Comparison of ENCODE assay signal across 1 cellular context in the genomic region with DNA sequence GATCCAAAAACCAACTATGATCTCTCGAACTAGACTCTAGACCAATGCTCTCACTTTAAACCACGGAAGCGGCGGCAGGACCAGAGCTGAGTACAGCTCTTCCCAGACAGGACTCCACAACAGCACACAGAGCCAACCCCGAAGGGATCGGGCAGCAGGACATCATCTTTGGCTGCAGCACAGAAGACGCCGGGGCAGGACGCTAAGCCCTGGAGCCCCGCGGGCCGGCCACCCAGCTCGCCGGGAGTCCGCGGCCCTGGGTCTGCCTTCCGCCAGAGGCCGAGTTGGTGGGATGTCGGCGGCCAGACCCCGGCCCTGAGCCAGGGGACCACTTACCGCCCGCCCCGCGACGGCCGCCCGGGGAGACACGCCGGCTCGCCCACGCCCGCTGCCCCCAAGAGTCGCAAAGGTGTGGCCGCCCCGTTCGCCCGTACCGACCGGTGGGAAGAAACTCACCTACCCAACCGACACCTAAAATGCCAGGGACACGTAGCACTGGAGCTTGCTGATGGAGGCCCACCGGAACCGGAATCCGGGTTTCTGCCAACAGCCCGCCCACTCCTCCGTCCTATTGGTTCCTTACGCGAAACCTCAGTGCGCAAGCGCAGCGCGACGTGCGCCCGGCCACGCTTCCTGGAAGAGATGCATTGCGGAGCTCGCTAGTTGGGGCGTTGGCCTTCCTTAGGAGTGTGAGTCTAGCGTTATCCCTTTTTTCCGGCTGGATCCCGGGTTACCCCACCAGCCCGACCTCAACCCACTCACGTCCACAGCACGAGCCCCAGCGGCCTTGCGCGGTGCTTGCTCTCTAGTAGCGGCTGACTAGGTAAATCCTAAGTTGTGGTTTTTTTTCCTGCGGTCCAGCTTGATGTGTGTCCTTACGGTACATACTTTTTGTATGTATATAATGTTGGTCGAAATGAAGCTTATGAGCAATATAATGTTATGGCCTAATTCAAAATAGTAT.
A peak's percentile ranks its signal among the peaks of the same experiment; 100 is the strongest.
TF ChIP-seq lines count a peak whose summit lies in the region.

A gene (minus strand): TSS at position 510 of the 964 bp plus-strand sequence. CDS start 1,623 bp downstream, outside the sequence.

TF ChIP-seq in K562, 482 proteins besides CTCF, POLR2A, EP300 and RAD21 (continued from another document and continues in another):
- TF ChIP-seq, protein P1, sequence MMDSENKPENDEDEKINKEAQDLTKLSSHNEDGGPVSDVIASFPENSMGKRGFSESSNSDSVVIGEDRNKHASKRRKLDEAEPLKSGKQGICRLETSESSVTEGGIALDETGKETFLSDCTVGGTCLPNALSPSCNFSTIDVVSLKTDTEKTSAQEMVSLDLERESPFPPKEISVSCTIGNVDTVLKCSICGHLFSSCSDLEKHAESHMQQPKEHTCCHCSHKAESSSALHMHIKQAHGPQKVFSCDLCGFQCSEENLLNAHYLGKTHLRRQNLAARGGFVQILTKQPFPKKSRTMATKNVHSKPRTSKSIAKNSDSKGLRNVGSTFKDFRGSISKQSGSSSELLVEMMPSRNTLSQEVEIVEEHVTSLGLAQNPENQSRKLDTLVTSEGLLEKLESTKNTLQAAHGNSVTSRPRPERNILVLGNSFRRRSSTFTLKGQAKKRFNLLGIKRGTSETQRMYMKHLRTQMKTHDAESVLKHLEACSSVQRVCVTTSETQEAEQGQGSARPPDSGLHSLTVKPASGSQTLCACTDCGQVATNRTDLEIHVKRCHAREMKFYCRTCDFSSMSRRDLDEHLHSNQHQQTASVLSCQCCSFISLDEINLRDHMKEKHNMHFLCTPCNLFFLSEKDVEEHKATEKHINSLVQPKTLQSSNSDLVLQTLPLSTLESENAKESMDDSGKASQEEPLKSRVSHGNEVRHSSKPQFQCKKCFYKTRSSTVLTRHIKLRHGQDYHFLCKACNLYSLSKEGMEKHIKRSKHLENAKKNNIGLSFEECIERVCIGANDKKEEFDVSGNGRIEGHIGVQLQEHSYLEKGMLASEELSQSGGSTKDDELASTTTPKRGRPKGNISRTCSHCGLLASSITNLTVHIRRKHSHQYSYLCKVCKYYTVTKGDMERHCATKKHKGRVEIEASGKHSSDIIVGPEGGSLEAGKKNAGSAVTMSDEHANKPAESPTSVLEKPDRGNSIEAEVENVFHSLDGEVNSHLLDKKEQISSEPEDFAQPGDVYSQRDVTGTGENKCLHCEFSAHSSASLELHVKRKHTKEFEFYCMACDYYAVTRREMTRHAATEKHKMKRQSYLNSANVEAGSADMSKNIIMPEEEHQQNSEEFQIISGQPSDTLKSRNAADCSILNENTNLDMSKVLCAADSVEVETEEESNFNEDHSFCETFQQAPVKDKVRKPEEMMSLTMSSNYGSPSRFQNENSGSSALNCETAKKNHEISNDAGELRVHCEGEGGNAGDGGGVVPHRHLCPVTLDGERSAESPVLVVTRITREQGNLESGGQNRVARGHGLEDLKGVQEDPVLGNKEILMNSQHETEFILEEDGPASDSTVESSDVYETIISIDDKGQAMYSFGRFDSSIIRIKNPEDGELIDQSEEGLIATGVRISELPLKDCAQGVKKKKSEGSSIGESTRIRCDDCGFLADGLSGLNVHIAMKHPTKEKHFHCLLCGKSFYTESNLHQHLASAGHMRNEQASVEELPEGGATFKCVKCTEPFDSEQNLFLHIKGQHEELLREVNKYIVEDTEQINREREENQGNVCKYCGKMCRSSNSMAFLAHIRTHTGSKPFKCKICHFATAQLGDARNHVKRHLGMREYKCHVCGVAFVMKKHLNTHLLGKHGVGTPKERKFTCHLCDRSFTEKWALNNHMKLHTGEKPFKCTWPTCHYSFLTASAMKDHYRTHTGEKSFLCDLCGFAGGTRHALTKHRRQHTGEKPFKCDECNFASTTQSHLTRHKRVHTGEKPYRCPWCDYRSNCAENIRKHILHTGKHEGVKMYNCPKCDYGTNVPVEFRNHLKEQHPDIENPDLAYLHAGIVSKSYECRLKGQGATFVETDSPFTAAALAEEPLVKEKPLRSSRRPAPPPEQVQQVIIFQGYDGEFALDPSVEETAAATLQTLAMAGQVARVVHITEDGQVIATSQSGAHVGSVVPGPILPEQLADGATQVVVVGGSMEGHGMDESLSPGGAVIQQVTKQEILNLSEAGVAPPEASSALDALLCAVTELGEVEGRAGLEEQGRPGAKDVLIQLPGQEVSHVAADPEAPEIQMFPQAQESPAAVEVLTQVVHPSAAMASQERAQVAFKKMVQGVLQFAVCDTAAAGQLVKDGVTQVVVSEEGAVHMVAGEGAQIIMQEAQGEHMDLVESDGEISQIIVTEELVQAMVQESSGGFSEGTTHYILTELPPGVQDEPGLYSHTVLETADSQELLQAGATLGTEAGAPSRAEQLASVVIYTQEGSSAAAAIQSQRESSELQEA (IDR thresholded peaks at IDR 0.05; ENCODE audit: low read depth), result no peak
- TF ChIP-seq RUNX1 (IDR thresholded peaks at IDR 0.05; ENCODE audit: low read depth), result no peak
- TF ChIP-seq FUS (optimal IDR thresholded peaks at IDR 0.05; ENCODE audit: low read depth, low read length), result no peak
- TF ChIP-seq PHB2 (IDR thresholded peaks at IDR 0.05; ENCODE audit: low read depth), result no peak
- TF ChIP-seq, protein P2, sequence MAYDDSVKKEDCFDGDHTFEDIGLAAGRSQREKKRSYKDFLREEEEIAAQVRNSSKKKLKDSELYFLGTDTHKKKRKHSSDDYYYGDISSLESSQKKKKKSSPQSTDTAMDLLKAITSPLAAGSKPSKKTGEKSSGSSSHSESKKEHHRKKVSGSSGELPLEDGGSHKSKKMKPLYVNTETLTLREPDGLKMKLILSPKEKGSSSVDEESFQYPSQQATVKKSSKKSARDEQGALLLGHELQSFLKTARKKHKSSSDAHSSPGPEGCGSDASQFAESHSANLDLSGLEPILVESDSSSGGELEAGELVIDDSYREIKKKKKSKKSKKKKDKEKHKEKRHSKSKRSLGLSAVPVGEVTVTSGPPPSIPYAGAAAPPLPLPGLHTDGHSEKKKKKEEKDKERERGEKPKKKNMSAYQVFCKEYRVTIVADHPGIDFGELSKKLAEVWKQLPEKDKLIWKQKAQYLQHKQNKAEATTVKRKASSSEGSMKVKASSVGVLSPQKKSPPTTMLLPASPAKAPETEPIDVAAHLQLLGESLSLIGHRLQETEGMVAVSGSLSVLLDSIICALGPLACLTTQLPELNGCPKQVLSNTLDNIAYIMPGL (CRISPR knock-in tag; IDR thresholded peaks at IDR 0.05), result no peak; the same call in 1 of the 2 replicates
- TF ChIP-seq, protein P3, sequence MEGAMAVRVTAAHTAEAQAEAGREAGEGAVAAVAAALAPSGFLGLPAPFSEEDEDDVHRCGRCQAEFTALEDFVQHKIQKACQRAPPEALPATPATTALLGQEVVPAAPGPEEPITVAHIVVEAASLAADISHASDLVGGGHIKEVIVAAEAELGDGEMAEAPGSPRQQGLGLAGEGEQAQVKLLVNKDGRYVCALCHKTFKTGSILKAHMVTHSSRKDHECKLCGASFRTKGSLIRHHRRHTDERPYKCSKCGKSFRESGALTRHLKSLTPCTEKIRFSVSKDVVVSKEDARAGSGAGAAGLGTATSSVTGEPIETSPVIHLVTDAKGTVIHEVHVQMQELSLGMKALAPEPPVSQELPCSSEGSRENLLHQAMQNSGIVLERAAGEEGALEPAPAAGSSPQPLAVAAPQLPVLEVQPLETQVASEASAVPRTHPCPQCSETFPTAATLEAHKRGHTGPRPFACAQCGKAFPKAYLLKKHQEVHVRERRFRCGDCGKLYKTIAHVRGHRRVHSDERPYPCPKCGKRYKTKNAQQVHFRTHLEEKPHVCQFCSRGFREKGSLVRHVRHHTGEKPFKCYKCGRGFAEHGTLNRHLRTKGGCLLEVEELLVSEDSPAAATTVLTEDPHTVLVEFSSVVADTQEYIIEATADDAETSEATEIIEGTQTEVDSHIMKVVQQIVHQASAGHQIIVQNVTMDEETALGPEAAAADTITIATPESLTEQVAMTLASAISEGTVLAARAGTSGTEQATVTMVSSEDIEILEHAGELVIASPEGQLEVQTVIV (CRISPR knock-in tag; IDR thresholded peaks at IDR 0.05; ENCODE audit: borderline replicate concordance), result no peak
- TF ChIP-seq, protein P4, sequence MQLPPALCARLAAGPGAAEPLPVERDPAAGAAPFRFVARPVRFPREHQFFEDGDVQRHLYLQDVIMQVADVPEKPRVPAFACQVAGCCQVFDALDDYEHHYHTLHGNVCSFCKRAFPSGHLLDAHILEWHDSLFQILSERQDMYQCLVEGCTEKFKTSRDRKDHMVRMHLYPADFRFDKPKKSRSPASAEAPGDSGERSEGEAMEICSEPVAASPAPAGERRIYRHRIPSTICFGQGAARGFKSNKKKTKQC (CRISPR knock-in tag; IDR thresholded peaks at IDR 0.05), result no peak
- TF ChIP-seq MAFF (IDR thresholded peaks at IDR 0.05; ENCODE audit: low read length), result no peak
- TF ChIP-seq, protein P5, sequence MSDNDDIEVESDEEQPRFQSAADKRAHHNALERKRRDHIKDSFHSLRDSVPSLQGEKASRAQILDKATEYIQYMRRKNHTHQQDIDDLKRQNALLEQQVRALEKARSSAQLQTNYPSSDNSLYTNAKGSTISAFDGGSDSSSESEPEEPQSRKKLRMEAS (CRISPR knock-in tag; IDR thresholded peaks at IDR 0.05), result peak; percentile 81
- TF ChIP-seq ZNF253 (CRISPR knock-in tag; conservative IDR thresholded peaks at IDR 0.05), result no peak
- TF ChIP-seq ZNF263 (CRISPR knock-in tag; IDR thresholded peaks at IDR 0.05; ENCODE audit: borderline replicate concordance), result no peak
- no peak for TF ChIP-seq KAT2B (IDR thresholded peaks at IDR 0.05; ENCODE audit: low read depth, low read length)
- TF ChIP-seq ZNF384 (IDR thresholded peaks at IDR 0.05; ENCODE audit: low read depth, low read length), result no peak
- TF ChIP-seq NCOA2 (IDR thresholded peaks at IDR 0.05; ENCODE audit: partially characterized antibody in 2 of 2), result no peak
- no peak for TF ChIP-seq ZNF217 (CRISPR knock-in tag; IDR thresholded peaks at IDR 0.05)
- peak; percentile 96 for TF ChIP-seq GABPA (tag; conservative IDR thresholded peaks at IDR 0.05; ENCODE audit: low read depth)
- TF ChIP-seq ARID1B (IDR thresholded peaks at IDR 0.05), result no peak
- TF ChIP-seq, protein P6, sequence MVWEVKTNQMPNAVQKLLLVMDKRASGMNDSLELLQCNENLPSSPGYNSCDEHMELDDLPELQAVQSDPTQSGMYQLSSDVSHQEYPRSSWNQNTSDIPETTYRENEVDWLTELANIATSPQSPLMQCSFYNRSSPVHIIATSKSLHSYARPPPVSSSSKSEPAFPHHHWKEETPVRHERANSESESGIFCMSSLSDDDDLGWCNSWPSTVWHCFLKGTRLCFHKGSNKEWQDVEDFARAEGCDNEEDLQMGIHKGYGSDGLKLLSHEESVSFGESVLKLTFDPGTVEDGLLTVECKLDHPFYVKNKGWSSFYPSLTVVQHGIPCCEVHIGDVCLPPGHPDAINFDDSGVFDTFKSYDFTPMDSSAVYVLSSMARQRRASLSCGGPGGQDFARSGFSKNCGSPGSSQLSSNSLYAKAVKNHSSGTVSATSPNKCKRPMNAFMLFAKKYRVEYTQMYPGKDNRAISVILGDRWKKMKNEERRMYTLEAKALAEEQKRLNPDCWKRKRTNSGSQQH (CRISPR knock-in tag; IDR thresholded peaks at IDR 0.05), result no peak
- TF ChIP-seq, protein P7, sequence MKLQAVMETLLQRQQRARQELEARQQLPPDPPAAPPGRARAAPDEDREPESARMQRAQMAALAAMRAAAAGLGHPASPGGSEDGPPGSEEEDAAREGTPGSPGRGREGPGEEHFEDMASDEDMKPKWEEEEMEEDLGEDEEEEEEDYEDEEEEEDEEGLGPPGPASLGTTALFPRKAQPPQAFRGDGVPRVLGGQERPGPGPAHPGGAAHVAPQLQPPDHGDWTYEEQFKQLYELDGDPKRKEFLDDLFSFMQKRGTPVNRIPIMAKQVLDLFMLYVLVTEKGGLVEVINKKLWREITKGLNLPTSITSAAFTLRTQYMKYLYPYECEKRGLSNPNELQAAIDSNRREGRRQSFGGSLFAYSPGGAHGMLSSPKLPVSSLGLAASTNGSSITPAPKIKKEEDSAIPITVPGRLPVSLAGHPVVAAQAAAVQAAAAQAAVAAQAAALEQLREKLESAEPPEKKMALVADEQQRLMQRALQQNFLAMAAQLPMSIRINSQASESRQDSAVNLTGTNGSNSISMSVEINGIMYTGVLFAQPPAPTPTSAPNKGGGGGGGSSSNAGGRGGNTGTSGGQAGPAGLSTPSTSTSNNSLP (IDR thresholded peaks at IDR 0.05; ENCODE audit: borderline replicate concordance, low read depth, low read length), result no peak
- TF ChIP-seq, protein P8, sequence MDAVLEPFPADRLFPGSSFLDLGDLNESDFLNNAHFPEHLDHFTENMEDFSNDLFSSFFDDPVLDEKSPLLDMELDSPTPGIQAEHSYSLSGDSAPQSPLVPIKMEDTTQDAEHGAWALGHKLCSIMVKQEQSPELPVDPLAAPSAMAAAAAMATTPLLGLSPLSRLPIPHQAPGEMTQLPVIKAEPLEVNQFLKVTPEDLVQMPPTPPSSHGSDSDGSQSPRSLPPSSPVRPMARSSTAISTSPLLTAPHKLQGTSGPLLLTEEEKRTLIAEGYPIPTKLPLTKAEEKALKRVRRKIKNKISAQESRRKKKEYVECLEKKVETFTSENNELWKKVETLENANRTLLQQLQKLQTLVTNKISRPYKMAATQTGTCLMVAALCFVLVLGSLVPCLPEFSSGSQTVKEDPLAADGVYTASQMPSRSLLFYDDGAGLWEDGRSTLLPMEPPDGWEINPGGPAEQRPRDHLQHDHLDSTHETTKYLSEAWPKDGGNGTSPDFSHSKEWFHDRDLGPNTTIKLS (IDR thresholded peaks at IDR 0.05; ENCODE audit: borderline replicate concordance, low read depth), result peak; percentile 98
- TF ChIP-seq NRF1 (conservative IDR thresholded peaks at IDR 0.05 in 1 of 2, IDR thresholded peaks at IDR 0.05 in 1 of 2), result peak; percentile 98
- TF ChIP-seq, protein P9, sequence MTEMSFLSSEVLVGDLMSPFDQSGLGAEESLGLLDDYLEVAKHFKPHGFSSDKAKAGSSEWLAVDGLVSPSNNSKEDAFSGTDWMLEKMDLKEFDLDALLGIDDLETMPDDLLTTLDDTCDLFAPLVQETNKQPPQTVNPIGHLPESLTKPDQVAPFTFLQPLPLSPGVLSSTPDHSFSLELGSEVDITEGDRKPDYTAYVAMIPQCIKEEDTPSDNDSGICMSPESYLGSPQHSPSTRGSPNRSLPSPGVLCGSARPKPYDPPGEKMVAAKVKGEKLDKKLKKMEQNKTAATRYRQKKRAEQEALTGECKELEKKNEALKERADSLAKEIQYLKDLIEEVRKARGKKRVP (CRISPR knock-in tag; IDR thresholded peaks at IDR 0.05), result no peak
- TF ChIP-seq, protein P10, sequence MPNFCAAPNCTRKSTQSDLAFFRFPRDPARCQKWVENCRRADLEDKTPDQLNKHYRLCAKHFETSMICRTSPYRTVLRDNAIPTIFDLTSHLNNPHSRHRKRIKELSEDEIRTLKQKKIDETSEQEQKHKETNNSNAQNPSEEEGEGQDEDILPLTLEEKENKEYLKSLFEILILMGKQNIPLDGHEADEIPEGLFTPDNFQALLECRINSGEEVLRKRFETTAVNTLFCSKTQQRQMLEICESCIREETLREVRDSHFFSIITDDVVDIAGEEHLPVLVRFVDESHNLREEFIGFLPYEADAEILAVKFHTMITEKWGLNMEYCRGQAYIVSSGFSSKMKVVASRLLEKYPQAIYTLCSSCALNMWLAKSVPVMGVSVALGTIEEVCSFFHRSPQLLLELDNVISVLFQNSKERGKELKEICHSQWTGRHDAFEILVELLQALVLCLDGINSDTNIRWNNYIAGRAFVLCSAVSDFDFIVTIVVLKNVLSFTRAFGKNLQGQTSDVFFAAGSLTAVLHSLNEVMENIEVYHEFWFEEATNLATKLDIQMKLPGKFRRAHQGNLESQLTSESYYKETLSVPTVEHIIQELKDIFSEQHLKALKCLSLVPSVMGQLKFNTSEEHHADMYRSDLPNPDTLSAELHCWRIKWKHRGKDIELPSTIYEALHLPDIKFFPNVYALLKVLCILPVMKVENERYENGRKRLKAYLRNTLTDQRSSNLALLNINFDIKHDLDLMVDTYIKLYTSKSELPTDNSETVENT (CRISPR knock-in tag; IDR thresholded peaks at IDR 0.05), result peak; percentile 63; the same call in 1 of the 2 replicates
- TF ChIP-seq CBFB (CRISPR knock-in tag; IDR thresholded peaks at IDR 0.05), result no peak
- no peak for TF ChIP-seq MTA2 (IDR thresholded peaks at IDR 0.05; ENCODE audit: low read depth)
- no peak for TF ChIP-seq TCF7 (IDR thresholded peaks at IDR 0.05; ENCODE audit: borderline replicate concordance)
- TF ChIP-seq ZC3H4 (CRISPR knock-in tag; IDR thresholded peaks at IDR 0.05; ENCODE audit: borderline replicate concordance), result no peak
- no peak for TF ChIP-seq POLR3G (IDR thresholded peaks at IDR 0.05; ENCODE audit: extremely low read depth, insufficient read length, insufficient replicate concordance)
- TF ChIP-seq TSC22D4 (tag; IDR thresholded peaks at IDR 0.05), result no peak
